ENCODE assay signal across 8 cellular contexts in genomic region chr1:92486251-92487077, GRCh38. TPM values are rescaled to one million over a fixed set of nuclear protein-coding genes. Genes with fewer than 3 reads are reported as not detected.
DNase-seq lines count a peak whose midpoint lies in the region; ATAC-seq and TF ChIP-seq lines count a peak whose summit lies in the region.

GFI1 (minus strand) TSS chr1:92486925; CDS start chr1:92483487, 3,438 bp downstream.

- H3K4me3 ChIP-seq in PC-3 (ENCODE audit: low read length) = peak within 1 kb of the TSS; percentile 71
- H3K4me3 ChIP-seq in iPS-11a (ENCODE audit: low read depth, low read length) = peak within 1 kb of the TSS; percentile 30

- H3K27ac Mint-ChIP-seq in activated naive CD4-positive, alpha-beta T cell treated with anti-CD3 and anti-CD28 coated beads for 36 hours = peak within 1 kb of the TSS; percentile 93

- H3K27me3 Mint-ChIP-seq in activated naive CD4-positive, alpha-beta T cell treated with anti-CD3 and anti-CD28 coated beads for 36 hours (ENCODE audit: low read depth) = no peaks in the 10 kb centered on the region

- TF ChIP-seq CTCF in PC-3 (conservative IDR thresholded peaks at IDR 0.05; ENCODE audit: low read depth, low read length) = no peak

- H3K4me3 Mint-ChIP-seq in activated naive CD4-positive, alpha-beta T cell treated with anti-CD3 and anti-CD28 coated beads for 36 hours = peak within 1 kb of the TSS; percentile 90

- intact Hi-C loops in PC-3 (cut with micrococcal nuclease) = loop anchor here (10.0 kb wide), 1 partner anchor 98 kb away; no protein-coding TSS in a partner anchor
- intact Hi-C loops in activated naive CD4-positive, alpha-beta T cell treated with anti-CD3 and anti-CD28 coated beads for 36 hours (cut with micrococcal nuclease) = loop anchor here (1.0 to 10.0 kb wide), 9 partner anchors 16 to 1464 kb away; partner anchors contain the start of genes GCLM, RPL5 and ZNF644

- no peaks in the 10 kb centered on the region for H3K9me3 ChIP-seq in PC-3 (ENCODE audit: low read length)

- H3K9me3 Mint-ChIP-seq in activated naive CD4-positive, alpha-beta T cell treated with anti-CD3 and anti-CD28 coated beads for 36 hours = no peaks in the 10 kb centered on the region

- peaks cover 22% of the 10 kb centered on the region for H3K27me3 ChIP-seq in PC-3 (ENCODE audit: low read length)

- POLR2A ChIA-PET in PC-3 (lab: Charles Lee; ENCODE audit: unreplicated experiment) = no interaction called here

- peaks cover 13% of the 10 kb centered on the region; the same call in 1 of the 2 replicates for H3K4me1 ChIP-seq in PC-3 (ENCODE audit: insufficient read depth, low read length)

- BruUV-seq in PC-3 (replicated peaks; lab: Mats Ljungman, UMichigan) = no TSS peak

- H3K27ac ChIP-seq in PC-3 (ENCODE audit: low read length) = no peak within 1 kb of the TSS

- H4K20me1 ChIP-seq in PC-3 (ENCODE audit: low read length) = no peaks in the 10 kb centered on the region

- H3K36me3 ChIP-seq in PC-3 (ENCODE audit: low read depth, low read length) = no peaks in the 10 kb centered on the region

- ATAC-seq in HG02852 (IDR thresholded peaks at IDR 0.05; ENCODE audit: unreplicated experiment) = peak; percentile 11
- no peak for ATAC-seq in PC-3

- no peak within 1 kb of the TSS for H3K9ac ChIP-seq in PC-3 (ENCODE audit: low read length)

- H2AFZ ChIP-seq in PC-3 (ENCODE audit: low read length) = peak within 1 kb of the TSS; percentile 98

- H3F3A ChIP-seq in PC-3 (ENCODE audit: low read length, unreplicated experiment) = no peaks in the 10 kb centered on the region

- H3K36me3 Mint-ChIP-seq in activated naive CD4-positive, alpha-beta T cell treated with anti-CD3 and anti-CD28 coated beads for 36 hours (ENCODE audit: low read depth) = peaks cover 27% of the 10 kb centered on the region

- no peaks in the 10 kb centered on the region for H3K9me2 ChIP-seq in PC-3 (replicated peaks; ENCODE audit: low read length)

- DNase-seq in NCI-H1092 treated with DMSO at 0.1 percent for 48 hours (lab: John Stamatoyannopoulos, UW) (peak; percentile 10), NCI-H1092 (lab: John Stamatoyannopoulos, UW) (no peak), PC-3 (no peak), NCI-H2171 treated with DMSO at 0.1 percent for 48 hours (lab: John Stamatoyannopoulos, UW) (no peak)
- peak; percentile 80 for DNase-seq in activated naive CD4-positive, alpha-beta T cell treated with anti-CD3 and anti-CD28 coated beads for 36 hours
- peak; percentile 78 to 79 for DNase-seq in stimulated activated CD4-positive, alpha-beta T cell treated with anti-CD3 and anti-CD28 coated beads, Interleukin-15, amount 100 ng/mL, for 48 hours (ENCODE audit: low read depth in 2 of 2)

- H3K4me1 Mint-ChIP-seq in activated naive CD4-positive, alpha-beta T cell treated with anti-CD3 and anti-CD28 coated beads for 36 hours (ENCODE audit: low read depth) = peaks cover 36% of the 10 kb centered on the region

- no peaks in the 10 kb centered on the region for H3K79me2 ChIP-seq in PC-3 (ENCODE audit: low read length)

- H3K4me2 ChIP-seq in PC-3 (ENCODE audit: low read length) = peak within 1 kb of the TSS; percentile 99

- CTCF ChIA-PET in PC-3 (lab: Charles Lee) = no interaction called here
- CTCF ChIA-PET in activated naive CD4-positive, alpha-beta T cell treated with anti-CD3 and anti-CD28 coated beads for 36 hours (lab: Charles Lee) = interaction anchor here (0.9 to 5.7 kb wide), 14 partner anchors 12 to 173 kb away, joined by 3 to 49 read pairs (median 6); no protein-coding TSS in a partner anchor

RNA-seq across cellular contexts. Expression of gene GFI1, which starts in this region (rescaled TPM):
- total RNA-seq in PC-3 (2014; rRNA removed) = 0.29 and 0.84 TPM in 2 replicates
- 10 to 100 TPM; 42.8 to 44.2 TPM for total RNA-seq in activated naive CD4-positive, alpha-beta T cell treated with anti-CD3 and anti-CD28 coated beads for 36 hours

Comparison
In these comparisons a context has a peak if more than half of its experiments do, and no peak if none do; other contexts are left out.
1. RNA of gene GFI1 (total RNA-seq): 42.8 to 44.2 TPM in activated naive CD4-positive, alpha-beta T cell treated with anti-CD3 and anti-CD28 coated beads for 36 hours; 0.29 to 0.84 TPM in PC-3; every median in the first group is over 10 times any median in the second.
2. DNase-seq: peak in NCI-H1092 treated with DMSO at 0.1 percent for 48 hours (single experiment), activated naive CD4-positive, alpha-beta T cell treated with anti-CD3 and anti-CD28 coated beads for 36 hours (single experiment) and stimulated activated CD4-positive, alpha-beta T cell treated with anti-CD3 and anti-CD28 coated beads, Interleukin-15, amount 100 ng/mL, for 48 hours (2 of 2); none in NCI-H1092 (single experiment), PC-3 (single experiment) and NCI-H2171 treated with DMSO at 0.1 percent for 48 hours (single experiment).